ENCODE assay signal across 19 cellular contexts in genomic region chr7:157538735-157539134, GRCh38.
"Had no signal": no experiment of that assay in that cellular context is flagged by ENCODE, and none has a peak within 500 bp of the region (broad histone marks: within the 10 kb centered on the region; RNA-seq: fewer than 3 reads in every experiment).

No MANE protein-coding gene starts in this region.

- H3K4me3 ChIP-seq: MG63, SJCRH30 had no signal

- H3K36me3 ChIP-seq: MG63, SJCRH30 had no signal

- H3K27me3 ChIP-seq: MG63, SJCRH30 had no signal

- ATAC-seq: SK-N-SH treated with all-trans-retinoic acid at 6 μM for 48 hours had no signal

- H3K9me3 ChIP-seq: MG63, SJCRH30 had no signal

- DNase-seq: Karpas-422, KG1, MG63, NCI-H1092, NCI-H1436, NCI-H187, NCI-H2029, NCI-H2081 treated with DMSO at 0.1 percent for 48 hours, NCI-H2171, NCI-H226, NCI-H446, NCI-H510A, NCI-H524 treated with DMSO at 0.1 percent for 48 hours, NCI-H69, NCI-H774, RPMI8226, SHP77 treated with DMSO at 0.1 percent for 48 hours, SJCRH30 had no signal

- H3K27ac ChIP-seq: SJCRH30 had no signal

- H3K4me1 ChIP-seq: SJCRH30 had no signal
